ENCODE assay signal across 11 cellular contexts in genomic region chr9:35519697-35520403, GRCh38. TPM values are rescaled to one million over a fixed set of nuclear protein-coding genes. Genes with fewer than 3 reads are reported as not detected.
A peak's percentile ranks its signal among the peaks of the same experiment; 100 is the strongest.
DNase-seq lines count a peak whose midpoint lies in the region; ATAC-seq, FAIRE-seq and TF ChIP-seq lines count a peak whose summit lies in the region.
"Had no signal": no experiment of that assay in that cellular context is flagged by ENCODE, and none has a peak within 500 bp of the region (broad histone marks: within the 10 kb centered on the region; RNA-seq: fewer than 3 reads in every experiment).

No MANE protein-coding gene starts in this region.

- WGBS in pancreas, 2 donors = 92 to 95% methylated on average over 1 of the region's 1 CpG

- BruUV-seq in endothelial cell of umbilical vein (replicated peaks; lab: Mats Ljungman, UMichigan) = no TSS peak

- no peaks in the 10 kb centered on the region for H4K20me1 ChIP-seq in endothelial cell of umbilical vein (replicated peaks; ENCODE audit: control insufficient read depth, extremely low read depth, insufficient read depth, low read length)

- POLR2A ChIA-PET in AG04450 (lab: Yijun Ruan, JAX) (interaction anchor here (1.0 to 4.1 kb wide), 5 partner anchors 9 to 406 kb away, joined by 3 to 24 read pairs (median 6); partner anchors contain the start of gene RUSC2), endothelial cell of umbilical vein (lab: Charles Lee) (interaction anchor here (0.7 to 2.6 kb wide), 5 partner anchors 9 to 32 kb away, joined by 3 to 12 read pairs (median 4); no protein-coding TSS in a partner anchor)

- FAIRE-seq in endothelial cell of umbilical vein (lab: Jason Lieb, UNC) = no peak
- FAIRE-seq in pancreas (lab: Jason Lieb, UNC) = no peak
- FAIRE-seq: GM12891 had no signal

- H3K4me3 ChIP-seq in AG04450 (ENCODE audit: low read depth, low read length) = no peak overlapping the region
- H3K4me3 ChIP-seq in NB4 (ENCODE audit: low read depth, low read length) = no peak overlapping the region
- H3K4me3 ChIP-seq in endothelial cell of umbilical vein (replicated peaks in 1 of 3; ENCODE audit: insufficient read depth in 1 of 3, low read depth in 1 of 3, low read length in 3 of 3) = no peak overlapping the region
- no peak overlapping the region for H3K4me3 ChIP-seq in pancreas

- TF ChIP-seq POLR2A in NB4 (IDR thresholded peaks at IDR 0.05; ENCODE audit: extremely low read depth, insufficient read length) = no peak
- no peak for TF ChIP-seq POLR2A in endothelial cell of umbilical vein (IDR thresholded peaks at IDR 0.05; ENCODE audit: low read depth, low read length)

- no peaks in the 10 kb centered on the region for H3K9me1 ChIP-seq in endothelial cell of umbilical vein (replicated peaks; ENCODE audit: control insufficient read depth, extremely low read depth, insufficient read depth, low read length)

- H3K27ac ChIP-seq in AG04450 (ENCODE audit: low read depth, low read length) (peak overlapping the region; percentile 92), endothelial cell of umbilical vein (ENCODE audit: insufficient read depth, low read depth, low read length) (peak overlapping the region; percentile 99), pancreas (peak overlapping the region; percentile 43 to 80 (median 64))

- H3K9me3 ChIP-seq in AG04450 (ENCODE audit: control insufficient read depth, insufficient read depth, low read length) (no peaks in the 10 kb centered on the region), endothelial cell of umbilical vein (replicated peaks; ENCODE audit: control insufficient read depth, insufficient read depth, low read length) (no peaks in the 10 kb centered on the region), pancreas (no peaks in the 10 kb centered on the region), T-helper 17 cell (ENCODE audit: control insufficient read depth, low read length, poor library complexity, severe bottlenecking) (no peaks in the 10 kb centered on the region)
- H3K9me3 ChIP-seq: BE2C had no signal

- intact Hi-C loops in endothelial cell of umbilical vein (cut with micrococcal nuclease) (loop anchor here (1.0 to 2.0 kb wide), 2 partner anchors 9 to 33 kb away; no protein-coding TSS in a partner anchor), pancreas (cut with DNase I) (no loop called here)
- intact Hi-C loops in activated CD4-positive, alpha-beta T cell treated with anti-CD3 and anti-CD28 coated beads, Interleukin-2, amount 10 ng/mL, durations not matched to agents 24 days and 14 days (cut with micrococcal nuclease) = no loop called here

- H3K36me3 ChIP-seq in endothelial cell of umbilical vein (ENCODE audit: control insufficient read depth in 2 of 2, extremely low read depth in 1 of 2, insufficient read depth in 2 of 2, low read length in 2 of 2) = no peaks in the 10 kb centered on the region
- no peaks in the 10 kb centered on the region for H3K36me3 ChIP-seq in pancreas
- H3K36me3 ChIP-seq: BE2C had no signal

- H3K27me3 Mint-ChIP-seq in T-helper 17 cell = no peaks in the 10 kb centered on the region
- H3K27me3 Mint-ChIP-seq in activated CD4-positive, alpha-beta T cell treated with anti-CD3 and anti-CD28 coated beads, Interleukin-2, amount 10 ng/mL, durations not matched to agents 24 days and 14 days = no peaks in the 10 kb centered on the region

- peak overlapping the region; percentile 90 for H3K9ac ChIP-seq in endothelial cell of umbilical vein (replicated peaks; ENCODE audit: extremely low read depth, insufficient read depth, low read length)

- H2AFZ ChIP-seq in endothelial cell of umbilical vein (ENCODE audit: low read depth, low read length) = no peak overlapping the region

- peak overlapping the region; percentile 75 for H3K4me2 ChIP-seq in endothelial cell of umbilical vein (ENCODE audit: insufficient read depth, low read length)

- no peak overlapping the region for H3K4me3 Mint-ChIP-seq in T-helper 17 cell
- no peak overlapping the region for H3K4me3 Mint-ChIP-seq in activated CD4-positive, alpha-beta T cell treated with anti-CD3 and anti-CD28 coated beads, Interleukin-2, amount 10 ng/mL, durations not matched to agents 24 days and 14 days

- dilution Hi-C loops in endothelial cell of umbilical vein (cut with MboI; ENCODE audit: extremely low pct_ligation_motif_present, low sequenced_read_pairs) = no loop called here

- no peak for TF ChIP-seq CTCF in AG04450 (IDR thresholded peaks at IDR 0.05; ENCODE audit: low read depth, low read length)
- TF ChIP-seq CTCF in NB4 (IDR thresholded peaks at IDR 0.05; ENCODE audit: low read depth, low read length) = no peak
- no peak for TF ChIP-seq CTCF in endothelial cell of umbilical vein (IDR thresholded peaks at IDR 0.05; ENCODE audit: extremely low read depth in 1 of 2, insufficient read depth in 1 of 2, low read depth in 1 of 2, low read length in 2 of 2)
- TF ChIP-seq CTCF in pancreas (IDR thresholded peaks at IDR 0.05) = no peak

- H3K79me2 ChIP-seq in endothelial cell of umbilical vein (ENCODE audit: control insufficient read depth, insufficient read depth, low read length) = peaks cover 71% of the 10 kb centered on the region

- no peak overlapping the region for H3K27ac Mint-ChIP-seq in T-helper 17 cell
- H3K27ac Mint-ChIP-seq in activated CD4-positive, alpha-beta T cell treated with anti-CD3 and anti-CD28 coated beads, Interleukin-2, amount 10 ng/mL, durations not matched to agents 24 days and 14 days = no peak overlapping the region

- peaks cover 60% of the 10 kb centered on the region for H3K4me1 ChIP-seq in endothelial cell of umbilical vein (ENCODE audit: control insufficient read depth, extremely low read depth, insufficient read depth, low read length)
- peaks cover 30 to 37% (median 36%) of the 10 kb centered on the region in 3 donors for H3K4me1 ChIP-seq in pancreas
- H3K4me1 ChIP-seq: BE2C had no signal

- ATAC-seq in pancreas = no peak
- no peak for ATAC-seq in T-helper 17 cell

- no peak for DNase-seq in AG04450 (ENCODE audit: low read depth, low spot score)
- peak; percentile 45 for DNase-seq in NB4 (ENCODE audit: low read depth)
- no peak for DNase-seq in endothelial cell of umbilical vein (ENCODE audit: low read depth, low spot score)
- DNase-seq in pancreas = no peak
- DNase-seq in T-helper 17 cell = no peak
- DNase-seq in NCI-H1930 (lab: John Stamatoyannopoulos, UW) = no peak
- DNase-seq in KG1 (lab: John Stamatoyannopoulos, UW) = no peak
- no peak for DNase-seq in activated CD4-positive, alpha-beta T cell treated with anti-CD3 and anti-CD28 coated beads, Interleukin-2, amount 10 ng/mL, durations not matched to agents 24 days and 14 days
- DNase-seq: activated CD4-positive, alpha-beta T cell treated with anti-CD3 and anti-CD28 coated beads for 4 hours; BE2C had no signal

- H3K27me3 ChIP-seq in AG04450 (ENCODE audit: control insufficient read depth, insufficient read depth, low read length) (no peaks in the 10 kb centered on the region), endothelial cell of umbilical vein (ENCODE audit: control insufficient read depth in 2 of 2, insufficient read depth in 2 of 2, low read length in 2 of 2) (no peaks in the 10 kb centered on the region), pancreas (no peaks in the 10 kb centered on the region)
- H3K27me3 ChIP-seq: BE2C had no signal

- H3K9me3 Mint-ChIP-seq in activated CD4-positive, alpha-beta T cell treated with anti-CD3 and anti-CD28 coated beads, Interleukin-2, amount 10 ng/mL, durations not matched to agents 24 days and 14 days = no peaks in the 10 kb centered on the region

- no peaks in the 10 kb centered on the region for H3K4me1 Mint-ChIP-seq in T-helper 17 cell
- no peaks in the 10 kb centered on the region for H3K4me1 Mint-ChIP-seq in activated CD4-positive, alpha-beta T cell treated with anti-CD3 and anti-CD28 coated beads, Interleukin-2, amount 10 ng/mL, durations not matched to agents 24 days and 14 days

- CTCF ChIA-PET in AG04450 (lab: Charles Lee) (interaction anchor here (0.6 to 3.2 kb wide), 8 partner anchors 8 to 1916 kb away, joined by 3 to 21 read pairs (median 4); no protein-coding TSS in a partner anchor), endothelial cell of umbilical vein (lab: Charles Lee) (interaction anchor here (0.8 to 7.2 kb wide), 8 partner anchors 10 to 404 kb away, joined by 3 to 83 read pairs (median 16); partner anchors contain the start of genes ATOSB and RUSC2)

- H3K36me3 Mint-ChIP-seq in T-helper 17 cell (ENCODE audit: low read depth) = no peaks in the 10 kb centered on the region
- no peaks in the 10 kb centered on the region for H3K36me3 Mint-ChIP-seq in activated CD4-positive, alpha-beta T cell treated with anti-CD3 and anti-CD28 coated beads, Interleukin-2, amount 10 ng/mL, durations not matched to agents 24 days and 14 days (ENCODE audit: low read depth)

TF ChIP-seq in endothelial cell of umbilical vein, 7 proteins besides CTCF, POLR2A, EP300 and RAD21 (continues in another document):
- no peak for TF ChIP-seq EZH2 (IDR thresholded peaks at IDR 0.05; ENCODE audit: borderline replicate concordance, low read depth, low read length, severe bottlenecking)
- TF ChIP-seq JUN (IDR thresholded peaks at IDR 0.05; ENCODE audit: borderline replicate concordance, insufficient read depth, insufficient read length, low read depth) = no peak
- TF ChIP-seq FOS (IDR thresholded peaks at IDR 0.05; ENCODE audit: borderline replicate concordance, insufficient read depth, low read length) = no peak
- TF ChIP-seq GATA2 (IDR thresholded peaks at IDR 0.05; ENCODE audit: insufficient read depth, insufficient read length, low read depth, low read length) = no peak
- no peak for TF ChIP-seq MAX (IDR thresholded peaks at IDR 0.05; ENCODE audit: insufficient read depth, insufficient read length)
- TF ChIP-seq POLR2AphosphoS5 (IDR thresholded peaks at IDR 0.05; ENCODE audit: insufficient read depth, low read depth, low read length) = no peak

RNA-seq across cellular contexts. Expression of gene RUSC2, which starts 29.9 kb away (rescaled TPM):
- polyA plus RNA-seq in AG04450 (2011; rRNA removed) = 17.4 and 19.3 TPM in 2 replicates
- polyA minus RNA-seq in AG04450 (2011; rRNA and poly(A)+ RNA removed) = 81.7 and 106 TPM in 2 replicates
- 46.2 and 52.1 TPM in 2 replicates for total RNA-seq in endothelial cell of umbilical vein
- polyA plus RNA-seq in endothelial cell of umbilical vein = 26.1 and 29.9 TPM in 2 replicates
- 17.3 and 22.6 TPM in 2 replicates for polyA plus RNA-seq in endothelial cell of umbilical vein (2011; cell fraction: cytosol; rRNA removed)
- 63.2 and 68.8 TPM in 2 replicates for polyA plus RNA-seq in endothelial cell of umbilical vein (2011; cell fraction: nucleus; rRNA removed)
- 19.2 and 22.1 TPM in 2 replicates for polyA plus RNA-seq in endothelial cell of umbilical vein (2012)
- 63.2 and 73.2 TPM in 2 replicates for polyA minus RNA-seq in endothelial cell of umbilical vein
- polyA minus RNA-seq in endothelial cell of umbilical vein (2011; cell fraction: cytosol; rRNA and poly(A)+ RNA removed) = 9.9 TPM
- 34.4 and 34.6 TPM in 2 replicates for polyA minus RNA-seq in endothelial cell of umbilical vein (2011; cell fraction: nucleus; rRNA and poly(A)+ RNA removed)
- total RNA-seq in pancreas = 10 to 100 TPM in 4 of 6 donors, 1 to 10 TPM in 2; 9.0 to 22.1 (median 12.6) TPM
- polyA plus RNA-seq in pancreas = 10 to 100 TPM; 24.0 to 27.1 TPM
- under 1 TPM; 0.18 to 0.75 TPM for total RNA-seq in T-helper 17 cell
- total RNA-seq in activated CD4-positive, alpha-beta T cell treated with anti-CD3 and anti-CD28 coated beads, Interleukin-2, amount 10 ng/mL, durations not matched to agents 24 days and 14 days = 6.9 and 7.9 TPM in 2 replicates
